In the genomic region with DNA sequence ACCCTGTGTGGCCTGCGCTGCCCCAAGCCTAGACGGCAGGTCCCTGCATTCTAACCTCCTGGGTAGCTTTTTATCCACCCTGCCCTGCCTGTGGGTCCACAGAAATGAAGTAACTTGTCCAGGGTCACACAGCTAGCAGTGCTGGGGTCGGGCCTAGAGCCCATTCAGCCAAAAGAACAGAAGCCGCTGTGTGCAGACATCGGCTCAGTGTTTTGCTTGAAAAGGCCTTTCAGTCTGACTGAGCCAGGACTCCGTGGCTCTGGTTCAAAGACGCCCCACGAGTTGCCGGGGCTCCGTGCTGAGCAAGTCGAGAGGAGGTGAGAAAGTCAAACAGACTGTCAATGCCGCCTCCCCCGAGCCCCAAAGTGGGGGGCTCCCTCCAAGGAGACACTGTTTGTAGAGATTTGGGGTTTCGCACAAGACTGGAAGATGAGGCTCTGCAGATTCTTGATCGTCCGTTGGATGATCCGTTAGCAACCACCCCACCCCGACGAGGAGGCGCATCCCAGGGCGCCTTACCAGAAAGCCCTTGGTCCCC, we compare ENCODE assay signal across 14 cellular contexts.
DNase-seq lines count a peak whose midpoint lies in the region; ATAC-seq lines count a peak whose summit lies in the region.
"Had no signal": no experiment of that assay in that cellular context is flagged by ENCODE, and none has a peak within 500 bp of the region (broad histone marks: within the 10 kb centered on the region; RNA-seq: fewer than 3 reads in every experiment).

No MANE protein-coding gene starts in this region.

- DNase-seq in cerebellar cortex (ENCODE audit: low spot score) (peak; percentile 18), hippocampal formation (lab: John Stamatoyannopoulos, UW) (peak; percentile 22 to 44), nucleus accumbens (lab: John Stamatoyannopoulos, UW) (peak in 41 of 56 donors; percentile 3 to 74 (median 38)), NCI-H2171 (lab: John Stamatoyannopoulos, UW) (no peak), SHP77 (lab: John Stamatoyannopoulos, UW) (no peak)
- DNase-seq: CD8-positive, alpha-beta memory T cell; IMR-90; Kasumi-1; NCI-H1105 treated with DMSO at 0.1 percent for 48 hours; NCI-H1930; NCI-H510A treated with DMSO at 0.1 percent for 48 hours; SJCRH30 had no signal

- ATAC-seq in activated CD4-positive, CD25-positive, alpha-beta regulatory T cell treated with anti-CD3 and anti-CD28 coated beads, Interleukin-2, amount 50 U/mL, for 24 hours = no peak
- no peak for ATAC-seq in GM19455 (IDR thresholded peaks at IDR 0.05; ENCODE audit: unreplicated experiment)

Comparison
In these comparisons a context has a peak if more than half of its experiments do, and no peak if none do; other contexts are left out.
1. DNase-seq: peak in cerebellar cortex (single experiment), hippocampal formation (2 of 2) and nucleus accumbens (41 of 56); none in NCI-H2171 (single experiment) and SHP77 (0 of 2).